Comparison of ENCODE assay signal across 23 cellular contexts in the genomic region with DNA sequence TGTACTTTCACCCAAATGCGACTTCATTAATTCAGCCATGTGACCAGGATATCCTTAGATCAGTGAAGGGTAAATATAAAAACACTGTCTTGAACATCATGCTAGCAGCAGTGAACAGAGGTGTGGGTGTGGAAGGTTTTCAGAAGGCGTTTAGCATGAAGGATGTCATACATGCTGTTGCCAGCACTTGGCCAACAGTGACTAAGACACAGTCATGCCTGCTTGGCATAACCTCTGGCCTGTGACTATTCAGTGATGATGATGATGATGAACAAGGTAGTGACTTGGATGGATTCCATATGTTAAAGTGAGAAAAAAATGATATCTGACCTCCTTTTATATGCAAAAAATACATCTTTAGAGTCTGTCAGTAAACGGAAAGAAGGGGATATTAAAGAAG.
A peak's percentile ranks its signal among the peaks of the same experiment; 100 is the strongest.
DNase-seq lines count a peak whose midpoint lies in the region; ATAC-seq, FAIRE-seq and TF ChIP-seq lines count a peak whose summit lies in the region.
"Had no signal": no experiment of that assay in that cellular context is flagged by ENCODE, and none has a peak within 500 bp of the region (broad histone marks: within the 10 kb centered on the region; RNA-seq: fewer than 3 reads in every experiment).

No MANE protein-coding gene starts in this region.

- H3K27me3 ChIP-seq in bronchial epithelial cell (ENCODE audit: control insufficient read depth, insufficient read depth, low read length) (no peaks in the 10 kb centered on the region), foreskin keratinocyte (no peaks in the 10 kb centered on the region), testis (no peaks in the 10 kb centered on the region), A673 (replicated peaks; ENCODE audit: insufficient read depth, low read depth, low read length, poor library complexity) (no peaks in the 10 kb centered on the region)
- H3K27me3 ChIP-seq: BLaER1 treated with 17β-estradiol and CSF1 and Interleukin-3, amounts not matched to agents 10 nM and 100 nM; Peyer's patch; SJCRH30 had no signal

- TF ChIP-seq CTCF in bronchial epithelial cell (IDR thresholded peaks at IDR 0.05; ENCODE audit: insufficient read depth, low read length, severe bottlenecking) (no peak), foreskin keratinocyte (conservative IDR thresholded peaks at IDR 0.05) (no peak), testis (IDR thresholded peaks at IDR 0.05) (no peak), A673 (conservative IDR thresholded peaks at IDR 0.05; ENCODE audit: low read depth, low read length) (no peak), natural killer cell (IDR thresholded peaks at IDR 0.05) (no peak)

- H3K4me3 Mint-ChIP-seq in natural killer cell = no peak overlapping the region
- H3K4me3 Mint-ChIP-seq: CD8-positive, alpha-beta T cell; T-cell had no signal

- no peak overlapping the region for H3K27ac Mint-ChIP-seq in natural killer cell
- H3K27ac Mint-ChIP-seq: CD8-positive, alpha-beta T cell; T-cell had no signal

- no peaks in the 10 kb centered on the region for H3K27me3 Mint-ChIP-seq in natural killer cell (ENCODE audit: low read depth in 2 of 2)
- H3K27me3 Mint-ChIP-seq: T-cell had no signal

- peak; percentile 88 for ATAC-seq in foreskin keratinocyte
- ATAC-seq in natural killer cell = no peak
- ATAC-seq: CD8-positive, alpha-beta T cell; HepG2; T-cell had no signal

- CTCF ChIA-PET in A673 (lab: Charles Lee) = no interaction called here

- H3K36me3 Mint-ChIP-seq in natural killer cell = peaks cover 14% of the 10 kb centered on the region

- no peak for FAIRE-seq in bronchial epithelial cell (lab: Jason Lieb, UNC)
- FAIRE-seq: HepG2 had no signal

- H3K9me3 Mint-ChIP-seq in natural killer cell = no peaks in the 10 kb centered on the region
- H3K9me3 Mint-ChIP-seq: CD8-positive, alpha-beta T cell; T-cell had no signal

- POLR2A ChIA-PET in A673 (lab: Charles Lee; ENCODE audit: low non-redundant PET) = no interaction called here

- 88 to 97% methylated on average over 3 of the region's 3 CpGs for WGBS in testis, 2 donors

- TF ChIP-seq POLR2A in testis (IDR thresholded peaks at IDR 0.05) = no peak

- no TSS peak for BruUV-seq in A673 (replicated peaks; lab: Mats Ljungman, UMichigan)

- H3K9me3 ChIP-seq in testis (no peaks in the 10 kb centered on the region), A673 (ENCODE audit: low read depth, low read length, poor library complexity, severe bottlenecking) (no peaks in the 10 kb centered on the region)
- H3K9me3 ChIP-seq: Peyer's patch, SJCRH30 had no signal

- H3K36me3 ChIP-seq in bronchial epithelial cell (ENCODE audit: control insufficient read depth, insufficient read depth, low read length) = peaks cover 4% of the 10 kb centered on the region
- no peaks in the 10 kb centered on the region for H3K36me3 ChIP-seq in testis (ENCODE audit: low read depth, missing control alignments)
- peaks cover 15% of the 10 kb centered on the region for H3K36me3 ChIP-seq in A673 (ENCODE audit: insufficient read depth, low read length, poor library complexity, severe bottlenecking)
- H3K36me3 ChIP-seq: SJCRH30 had no signal

- intact Hi-C loops in testis (cut with DNase I; ENCODE audit: low total_unique reads) = no loop called here
- intact Hi-C loops in A673 (cut with micrococcal nuclease; ENCODE audit: unreplicated experiment) = no loop called here
- intact Hi-C loops in natural killer cell (cut with micrococcal nuclease) = no loop called here

- H3K4me3 ChIP-seq in bronchial epithelial cell (ENCODE audit: low read depth, low read length) = no peak overlapping the region
- H3K4me3 ChIP-seq in testis = no peak overlapping the region
- no peak overlapping the region for H3K4me3 ChIP-seq in A673 (ENCODE audit: low read depth, low read length, poor library complexity, severe bottlenecking)
- H3K4me3 ChIP-seq: BLaER1 treated with 17β-estradiol and CSF1 and Interleukin-3, amounts not matched to agents 10 nM and 100 nM; Peyer's patch; SJCRH30 had no signal

- no peaks in the 10 kb centered on the region for H3K4me1 ChIP-seq in foreskin keratinocyte
- no peaks in the 10 kb centered on the region for H3K4me1 ChIP-seq in testis
- H3K4me1 ChIP-seq in A673 (ENCODE audit: insufficient read depth, low read length, poor library complexity, severe bottlenecking) = no peaks in the 10 kb centered on the region
- H3K4me1 ChIP-seq: BLaER1 treated with 17β-estradiol and CSF1 and Interleukin-3, amounts not matched to agents 10 nM and 100 nM; Peyer's patch; SJCRH30 had no signal

- DNase-seq in ELR (ENCODE audit: low read depth) (peak; percentile 54), LHCN-M2 (ENCODE audit: low read depth) (peak; percentile 10), bronchial epithelial cell (ENCODE audit: low read depth) (peak; percentile 79), foreskin keratinocyte (peak; percentile 18 to 52), testis (no peak), A673 (ENCODE audit: low spot score) (no peak), AG08395 (ENCODE audit: low spot score) (no peak), natural killer cell (no peak)
- DNase-seq: CD8-positive, alpha-beta T cell; GF-D8; KBM-7; MV-4-11; NCI-H1105 treated with DMSO at 0.1 percent for 48 hours; NCI-H1694; NCI-H2081; NCI-H2171 treated with DMSO at 0.1 percent for 48 hours; NCI-H524 treated with DMSO at 0.1 percent for 48 hours; NCI-H82; Peyer's patch; SJCRH30; T-cell had no signal

- H3K27ac ChIP-seq in foreskin keratinocyte (no peak overlapping the region), testis (no peak overlapping the region), A673 (ENCODE audit: low read depth, low read length, poor library complexity, severe bottlenecking) (no peak overlapping the region)
- H3K27ac ChIP-seq: BLaER1 treated with 17β-estradiol and CSF1 and Interleukin-3, amounts not matched to agents 10 nM and 100 nM; Peyer's patch; SJCRH30 had no signal

- H3K4me1 Mint-ChIP-seq in natural killer cell = peaks cover 7 to 12% of the 10 kb centered on the region in 2 donors

Comparison
In these comparisons a context has a peak if more than half of its experiments do, and no peak if none do; other contexts are left out.
1. DNase-seq: peak in ELR (single experiment), LHCN-M2 (single experiment), bronchial epithelial cell (single experiment) and foreskin keratinocyte (2 of 2); none in testis (single experiment), A673 (single experiment), AG08395 (single experiment) and natural killer cell (single experiment).